ENCODE assay signal across 8 cellular contexts in genomic region chr4:87375719-87376291, GRCh38.
DNase-seq lines count a peak whose midpoint lies in the region; ATAC-seq, FAIRE-seq and TF ChIP-seq lines count a peak whose summit lies in the region.

No MANE protein-coding gene starts in this region.

- peak; percentile 89 for FAIRE-seq in A204.1 (lab: Jason Lieb, UNC)
- peak; percentile 66 for FAIRE-seq in TTC549 (lab: Jason Lieb, UNC)

- no peak overlapping the region for H3K4me3 Mint-ChIP-seq in stimulated activated memory B cell treated with anti-CD40 and anti-IgM and Interleukin-4, amounts not matched to agents 10 μg/mL and 1 μg/mL and 100 μg/mL, for 72 hours

- H3K27me3 Mint-ChIP-seq in stimulated activated memory B cell treated with anti-CD40 and anti-IgM and Interleukin-4, amounts not matched to agents 10 μg/mL and 1 μg/mL and 100 μg/mL, for 72 hours = no peaks in the 10 kb centered on the region

- DNase-seq in GM10248 (ENCODE audit: extremely low spot score) (peak; percentile 34), glomerular visceral epithelial cell (ENCODE audit: extremely low spot score) (peak; percentile 61), putamen (ENCODE audit: low spot score) (peak; percentile 49)
- DNase-seq in stimulated activated CD4-positive, alpha-beta T cell treated with anti-CD3 and anti-CD28 coated beads, Interleukin-4, amount 100 ng/mL, for 1 hour = no peak

- ATAC-seq in HG03565 (IDR thresholded peaks at IDR 0.05; ENCODE audit: unreplicated experiment) = peak; percentile 57
- ATAC-seq in stimulated activated memory B cell treated with anti-CD40 and anti-IgM and Interleukin-4, amounts not matched to agents 10 μg/mL and 1 μg/mL and 100 μg/mL, for 72 hours = no peak

- TF ChIP-seq CTCF in GM10248 (IDR thresholded peaks at IDR 0.05; ENCODE audit: control extremely low read depth, extremely low read depth, low read depth, missing control alignments) = peak; percentile 41

- peaks cover 5% of the 10 kb centered on the region for H3K4me1 Mint-ChIP-seq in stimulated activated memory B cell treated with anti-CD40 and anti-IgM and Interleukin-4, amounts not matched to agents 10 μg/mL and 1 μg/mL and 100 μg/mL, for 72 hours

- POLR2A ChIA-PET in GM10248 (lab: Yijun Ruan, JAX) = no interaction called here

- no peak overlapping the region for H3K27ac Mint-ChIP-seq in stimulated activated memory B cell treated with anti-CD40 and anti-IgM and Interleukin-4, amounts not matched to agents 10 μg/mL and 1 μg/mL and 100 μg/mL, for 72 hours

- H3K9me3 Mint-ChIP-seq in stimulated activated memory B cell treated with anti-CD40 and anti-IgM and Interleukin-4, amounts not matched to agents 10 μg/mL and 1 μg/mL and 100 μg/mL, for 72 hours = no peaks in the 10 kb centered on the region

- peaks cover 14% of the 10 kb centered on the region for H3K36me3 Mint-ChIP-seq in stimulated activated memory B cell treated with anti-CD40 and anti-IgM and Interleukin-4, amounts not matched to agents 10 μg/mL and 1 μg/mL and 100 μg/mL, for 72 hours

- CTCF ChIA-PET in GM10248 (lab: Yijun Ruan, JAX) = interaction anchor here (0.7 to 4.1 kb wide), 22 partner anchors 9 to 474 kb away, joined by 3 to 43 read pairs (median 6); partner anchors contain the start of genes HSD17B11 and NUDT9
